In the genomic region with DNA sequence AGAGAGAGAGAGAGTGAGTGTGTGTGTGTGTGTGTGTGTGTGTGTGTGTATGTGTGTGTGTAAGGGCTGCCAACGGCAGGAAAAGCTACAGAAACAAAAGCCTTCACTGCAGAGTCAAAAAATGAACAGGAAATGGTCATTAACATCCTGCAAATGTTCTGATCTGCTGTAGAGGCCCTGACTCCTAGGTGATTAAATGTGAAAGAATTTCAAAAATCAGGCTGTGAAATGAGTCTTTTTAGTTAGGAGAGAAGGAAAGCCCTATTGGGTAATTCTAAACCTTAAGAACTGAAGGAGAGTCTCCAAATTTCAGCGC, we compare ENCODE assay signal across 11 cellular contexts.
A peak's percentile ranks its signal among the peaks of the same experiment; 100 is the strongest.
DNase-seq lines count a peak whose midpoint lies in the region; ATAC-seq and TF ChIP-seq lines count a peak whose summit lies in the region.
"Had no signal": no experiment of that assay in that cellular context is flagged by ENCODE, and none has a peak within 500 bp of the region (broad histone marks: within the 10 kb centered on the region; RNA-seq: fewer than 3 reads in every experiment).

No MANE protein-coding gene starts in this region.

- H3K9me3 Mint-ChIP-seq in activated naive CD4-positive, alpha-beta T cell treated with anti-CD3 and anti-CD28 coated beads for 36 hours, result no peaks in the 10 kb centered on the region
- no peaks in the 10 kb centered on the region for H3K9me3 Mint-ChIP-seq in stimulated activated effector memory CD8-positive, alpha-beta T cell treated with anti-CD3 and anti-CD28 coated beads, Interleukin-12 subunit alpha, Interleukin-12 subunit beta, amount 100 ng/mL, for 72 hours
- H3K9me3 Mint-ChIP-seq: IgD-negative memory B cell; naive thymus-derived CD8-positive, alpha-beta T cell had no signal

- no peak for TF ChIP-seq CTCF in RWPE1 (conservative IDR thresholded peaks at IDR 0.05; ENCODE audit: low read depth)
- no peak for TF ChIP-seq CTCF in fibroblast of mammary gland (conservative IDR thresholded peaks at IDR 0.05; ENCODE audit: control insufficient read depth, insufficient read depth, low read depth, low read length)

- peak; percentile 45 for DNase-seq in activated naive CD4-positive, alpha-beta T cell treated with anti-CD3 and anti-CD28 coated beads for 36 hours
- no peak for DNase-seq in activated naive CD4-positive, alpha-beta T cell (lab: John Stamatoyannopoulos, UW)
- DNase-seq in RWPE1 (ENCODE audit: low spot score) (peak; percentile 47), fibroblast of mammary gland (ENCODE audit: low read depth) (peak; percentile 73), NOMO-1 treated with dmso at 0.1 percent for 144 hours (lab: John Stamatoyannopoulos, UW; ENCODE audit: unreplicated experiment) (no peak)
- peak in 1 of 2 donors; percentile 60 for DNase-seq in stimulated activated effector memory CD8-positive, alpha-beta T cell treated with anti-CD3 and anti-CD28 coated beads, Interleukin-12 subunit alpha, Interleukin-12 subunit beta, amount 100 ng/mL, for 72 hours (ENCODE audit: low spot score in 2 of 2)
- no peak for DNase-seq in activated CD8-positive, alpha-beta memory T cell treated with anti-CD3 and anti-CD28 coated beads, Interleukin-2, amount 50 U/mL, for 4 hours
- no peak for DNase-seq in stimulated activated CD8-positive, alpha-beta memory T cell treated with anti-CD3 and anti-CD28 coated beads, Interleukin-4, amount 100 ng/mL, for 48 hours

- no peak overlapping the region for H3K27ac ChIP-seq in RWPE1
- H3K27ac ChIP-seq: C4-2B had no signal

- H3K27ac Mint-ChIP-seq in activated naive CD4-positive, alpha-beta T cell treated with anti-CD3 and anti-CD28 coated beads for 36 hours, result peak overlapping the region; percentile 20
- peak overlapping the region; percentile 46 for H3K27ac Mint-ChIP-seq in stimulated activated effector memory CD8-positive, alpha-beta T cell treated with anti-CD3 and anti-CD28 coated beads, Interleukin-12 subunit alpha, Interleukin-12 subunit beta, amount 100 ng/mL, for 72 hours
- H3K27ac Mint-ChIP-seq: IgD-negative memory B cell had no signal

- H3K4me3 Mint-ChIP-seq in activated naive CD4-positive, alpha-beta T cell treated with anti-CD3 and anti-CD28 coated beads for 36 hours, result no peak overlapping the region
- peak overlapping the region; percentile 8 for H3K4me3 Mint-ChIP-seq in stimulated activated effector memory CD8-positive, alpha-beta T cell treated with anti-CD3 and anti-CD28 coated beads, Interleukin-12 subunit alpha, Interleukin-12 subunit beta, amount 100 ng/mL, for 72 hours

- peaks cover 12% of the 10 kb centered on the region for H3K4me1 Mint-ChIP-seq in activated naive CD4-positive, alpha-beta T cell treated with anti-CD3 and anti-CD28 coated beads for 36 hours (ENCODE audit: low read depth)
- H3K4me1 Mint-ChIP-seq in stimulated activated effector memory CD8-positive, alpha-beta T cell treated with anti-CD3 and anti-CD28 coated beads, Interleukin-12 subunit alpha, Interleukin-12 subunit beta, amount 100 ng/mL, for 72 hours, result peaks cover 17% of the 10 kb centered on the region

- intact Hi-C loops in activated naive CD4-positive, alpha-beta T cell treated with anti-CD3 and anti-CD28 coated beads for 36 hours (cut with micrococcal nuclease), result loop anchor here (1.0 kb wide), 1 partner anchor 48 kb away; no protein-coding TSS in a partner anchor

- H3K36me3 Mint-ChIP-seq in activated naive CD4-positive, alpha-beta T cell treated with anti-CD3 and anti-CD28 coated beads for 36 hours (ENCODE audit: low read depth), result no peaks in the 10 kb centered on the region
- no peaks in the 10 kb centered on the region for H3K36me3 Mint-ChIP-seq in stimulated activated effector memory CD8-positive, alpha-beta T cell treated with anti-CD3 and anti-CD28 coated beads, Interleukin-12 subunit alpha, Interleukin-12 subunit beta, amount 100 ng/mL, for 72 hours
- H3K36me3 Mint-ChIP-seq: naive thymus-derived CD8-positive, alpha-beta T cell had no signal

- no peak overlapping the region for H3K4me3 ChIP-seq in fibroblast of mammary gland (ENCODE audit: control insufficient read depth, low read depth, low read length)

- POLR2A ChIA-PET in RWPE1 (lab: Yijun Ruan, JAX; ENCODE audit: low non-redundant PET), result no interaction called here

- CTCF ChIA-PET in activated naive CD4-positive, alpha-beta T cell treated with anti-CD3 and anti-CD28 coated beads for 36 hours (lab: Charles Lee), result no interaction called here
- CTCF ChIA-PET in RWPE1 (lab: Yijun Ruan, JAX), result interaction anchor here (0.6 kb wide), 1 partner anchor 69 kb away, joined by 4 read pairs; no protein-coding TSS in a partner anchor

- peak; percentile 91 for ATAC-seq in stimulated activated effector memory CD8-positive, alpha-beta T cell treated with anti-CD3 and anti-CD28 coated beads, Interleukin-12 subunit alpha, Interleukin-12 subunit beta, amount 100 ng/mL, for 72 hours

- no peaks in the 10 kb centered on the region for H3K27me3 Mint-ChIP-seq in activated naive CD4-positive, alpha-beta T cell treated with anti-CD3 and anti-CD28 coated beads for 36 hours (ENCODE audit: low read depth)
- H3K27me3 Mint-ChIP-seq: IgD-negative memory B cell had no signal

Comparison
In these comparisons a context has a peak if more than half of its experiments do, and no peak if none do; other contexts are left out.
1. DNase-seq: peak in activated naive CD4-positive, alpha-beta T cell treated with anti-CD3 and anti-CD28 coated beads for 36 hours (single experiment), RWPE1 (single experiment) and fibroblast of mammary gland (single experiment); none in activated naive CD4-positive, alpha-beta T cell (0 of 4), NOMO-1 treated with dmso at 0.1 percent for 144 hours (single experiment), activated CD8-positive, alpha-beta memory T cell treated with anti-CD3 and anti-CD28 coated beads, Interleukin-2, amount 50 U/mL, for 4 hours (single experiment) and stimulated activated CD8-positive, alpha-beta memory T cell treated with anti-CD3 and anti-CD28 coated beads, Interleukin-4, amount 100 ng/mL, for 48 hours (single experiment).